ENCODE assay signal across 1 cellular context in genomic region chr10:35986756-35987467, GRCh38.
TF ChIP-seq lines count a peak whose summit lies in the region.

No MANE protein-coding gene starts in this region.

TF ChIP-seq in endothelial cell of umbilical vein, 7 proteins besides CTCF, POLR2A, EP300 and RAD21 (continued from another document):
- TF ChIP-seq MAX (IDR thresholded peaks at IDR 0.05; ENCODE audit: insufficient read depth, insufficient read length) (no peak), GATA2 (IDR thresholded peaks at IDR 0.05; ENCODE audit: insufficient read depth, insufficient read length, low read depth, low read length) (no peak), POLR2AphosphoS5 (IDR thresholded peaks at IDR 0.05; ENCODE audit: insufficient read depth, low read depth, low read length) (no peak), EZH2 (IDR thresholded peaks at IDR 0.05; ENCODE audit: borderline replicate concordance, low read depth, low read length, severe bottlenecking) (no peak)
